ENCODE assay signal across 29 cellular contexts in the genomic region with DNA sequence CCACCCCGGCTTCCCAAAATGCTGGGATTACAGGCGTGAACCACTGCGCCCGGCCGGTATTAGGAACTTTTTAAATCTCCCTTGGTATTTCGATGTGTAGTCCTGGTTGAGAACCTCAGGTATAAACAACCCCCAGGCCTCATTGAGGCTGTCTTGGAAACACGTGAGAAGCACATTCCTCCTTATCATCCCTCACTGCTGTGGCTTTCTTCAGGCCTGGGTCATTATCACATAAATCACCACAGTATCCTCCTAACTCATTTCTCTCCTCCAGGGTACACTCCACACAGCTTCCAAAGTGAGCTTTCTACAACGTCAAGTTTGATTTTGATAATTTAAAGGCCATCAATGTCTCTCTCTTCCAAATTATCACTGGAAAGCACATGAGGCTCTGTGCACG.
"Had no signal": no experiment of that assay in that cellular context is flagged by ENCODE, and none has a peak within 500 bp of the region (broad histone marks: within the 10 kb centered on the region; RNA-seq: fewer than 3 reads in every experiment).

No MANE protein-coding gene starts in this region.

- H3K27ac Mint-ChIP-seq: dendritic cell treated with granulocyte-macrophage colony-stimulating factor and Interleukin-4, amounts not matched to agents 40 ng/mL and 50 ng/mL, for 4 days; effector memory CD8-positive, alpha-beta T cell; endodermal cell had no signal

- H3K4me1 Mint-ChIP-seq: endodermal cell had no signal

- H3K27me3 ChIP-seq: colonic mucosa, dorsolateral prefrontal cortex, esophagus muscularis mucosa, esophagus squamous epithelium, foreskin keratinocyte, gastrocnemius medialis, gastroesophageal sphincter, heart left ventricle, heart right ventricle had no signal

- ATAC-seq: effector memory CD8-positive, alpha-beta T cell; esophagus mucosa; foreskin keratinocyte; gastrocnemius medialis; gastroesophageal sphincter; heart left ventricle; heart right ventricle had no signal

- H3K36me3 ChIP-seq: colonic mucosa, esophagus muscularis mucosa, esophagus squamous epithelium, gastrocnemius medialis, gastroesophageal sphincter, heart left ventricle, heart right ventricle had no signal

- H3K9me3 ChIP-seq: colonic mucosa, esophagus squamous epithelium, gastrocnemius medialis had no signal

- DNase-seq: colonic mucosa; cortex of kidney; dermis blood vessel endothelial cell; dorsolateral prefrontal cortex; effector CD4-positive, alpha-beta T cell; effector CD8-positive, alpha-beta T cell; effector memory CD4-positive, alpha-beta T cell; effector memory CD8-positive, alpha-beta T cell; endodermal cell; erythroblast; esophagus squamous epithelium; foreskin fibroblast; foreskin keratinocyte; foreskin melanocyte; gastrocnemius medialis; glutamatergic neuron; head of caudate nucleus; heart left ventricle; heart right ventricle had no signal

- H3K27me3 Mint-ChIP-seq: dendritic cell treated with granulocyte-macrophage colony-stimulating factor and Interleukin-4, amounts not matched to agents 40 ng/mL and 50 ng/mL, for 4 days had no signal

- H3K9me3 Mint-ChIP-seq: dendritic cell treated with granulocyte-macrophage colony-stimulating factor and Interleukin-4, amounts not matched to agents 40 ng/mL and 50 ng/mL, for 4 days; endodermal cell had no signal

- H3K4me3 ChIP-seq: colonic mucosa, coronary artery, dorsolateral prefrontal cortex, esophagus muscularis mucosa, esophagus squamous epithelium, gastrocnemius medialis, gastroesophageal sphincter, heart left ventricle, heart right ventricle had no signal

- H3K27ac ChIP-seq: colonic mucosa, coronary artery, dorsolateral prefrontal cortex, epithelial cell of prostate, esophagus muscularis mucosa, esophagus squamous epithelium, foreskin keratinocyte, gastrocnemius medialis, gastroesophageal sphincter, heart left ventricle, heart right ventricle had no signal

- H3K4me1 ChIP-seq: colonic mucosa, esophagus muscularis mucosa, esophagus squamous epithelium, foreskin keratinocyte, gastrocnemius medialis, gastroesophageal sphincter, heart left ventricle, heart right ventricle had no signal

- H3K4me3 Mint-ChIP-seq: dendritic cell treated with granulocyte-macrophage colony-stimulating factor and Interleukin-4, amounts not matched to agents 40 ng/mL and 50 ng/mL, for 4 days; effector memory CD8-positive, alpha-beta T cell; endodermal cell had no signal

- FAIRE-seq: colon, endometrium, endothelial cell of umbilical vein, frontal cortex had no signal
